13 cellular contexts compared by ENCODE assay signal in genomic region chr12:102735104-102735503, GRCh38.
DNase-seq lines count a peak whose midpoint lies in the region; ATAC-seq, FAIRE-seq and TF ChIP-seq lines count a peak whose summit lies in the region.
"Had no signal": no experiment of that assay in that cellular context is flagged by ENCODE, and none has a peak within 500 bp of the region (broad histone marks: within the 10 kb centered on the region; RNA-seq: fewer than 3 reads in every experiment).

No MANE protein-coding gene starts in this region.

- intact Hi-C loops in GM12878 (cut with micrococcal nuclease; ENCODE audit: unreplicated experiment), result no loop called here

- peak in 1 of 2 experiments; percentile 64; a peak in 1 of 4 replicates for TF ChIP-seq EP300 in GM12878 (IDR thresholded peaks at IDR 0.05; ENCODE audit: borderline replicate concordance in 1 of 2, control insufficient read depth in 1 of 2, low read depth in 2 of 2, low read length in 2 of 2)

- RAD21 ChIA-PET in GM12878 (lab: Charles Lee; ENCODE audit: unreplicated experiment), result interaction anchor here (1.1 kb wide), 1 partner anchor 29 kb away, joined by 4 read pairs; no protein-coding TSS in a partner anchor

- H3K9me3 ChIP-seq in GM12878 (replicated peaks; ENCODE audit: control insufficient read depth, insufficient read depth, low read length), result peaks cover 5% of the 10 kb centered on the region; the same call in 2 of the 3 replicates
- H3K9me3 ChIP-seq: sigmoid colon had no signal

- in situ Hi-C loops in GM12878 (cut with MboI) (loop anchor here (10.0 kb wide), 1 partner anchor 800 kb away; no protein-coding TSS in a partner anchor), GM13977 (cut with MboI; ENCODE audit: low pct_unique_long_range_greater_than_20kb, low sequenced_read_pairs, unreplicated experiment) (loop anchor here (25.0 kb wide), 2 partner anchors 798 to 973 kb away; no protein-coding TSS in a partner anchor)

- 6% methylated on average over 3 of the region's 3 CpGs for WGBS in GM12878 (ENCODE audit: insufficient coverage, insufficient replicate concordance, low lambda C conversion rate, missing lambda C conversion rate)

- peak overlapping the region; percentile 91 for H2AFZ ChIP-seq in GM12878 (ENCODE audit: control insufficient read depth, low read depth, low read length)

- POLR2A ChIA-PET in GM12878 (lab: Charles Lee), result interaction anchor here (1.0 kb wide), 1 partner anchor 13 kb away, joined by 4 read pairs; no protein-coding TSS in a partner anchor

- H3K36me3 ChIP-seq in GM12878 (ENCODE audit: control insufficient read depth in 2 of 2, insufficient read depth in 2 of 2, low read length in 1 of 2), result no peaks in the 10 kb centered on the region; a peak in 1 of 4 replicates
- H3K36me3 ChIP-seq: sigmoid colon had no signal

- H4K20me1 ChIP-seq in GM12878 (ENCODE audit: control insufficient read depth, insufficient read depth), result no peaks in the 10 kb centered on the region

- no peak for TF ChIP-seq POLR2A in GM12878 (IDR thresholded peaks at IDR 0.05; ENCODE audit: low read depth, low read length)

- no peaks in the 10 kb centered on the region for H3K79me2 ChIP-seq in GM12878 (ENCODE audit: control insufficient read depth, insufficient read depth, low read length)

- peaks cover 2% of the 10 kb centered on the region for H3K4me1 ChIP-seq in GM12878 (ENCODE audit: control insufficient read depth, insufficient read depth, low read length)
- H3K4me1 ChIP-seq: sigmoid colon had no signal

- H3K4me2 ChIP-seq in GM12878 (ENCODE audit: control insufficient read depth, insufficient read depth), result peak overlapping the region; percentile 45

- peak overlapping the region; percentile 63 for H3K27ac ChIP-seq in GM12878 (ENCODE audit: control insufficient read depth, insufficient read depth)
- H3K27ac ChIP-seq: sigmoid colon had no signal

- no peak for TF ChIP-seq CTCF in GM12878 (IDR thresholded peaks at IDR 0.05 in 2 of 3, conservative IDR thresholded peaks at IDR 0.05 in 1 of 3; ENCODE audit: control insufficient read depth in 2 of 3, extremely low read depth in 1 of 3, insufficient read depth in 1 of 3, low read depth in 3 of 3, low read length in 3 of 3)
- no peak for TF ChIP-seq CTCF in GM13977 (IDR thresholded peaks at IDR 0.05; ENCODE audit: extremely low read depth, insufficient read depth, missing control alignments)

- H3K27me3 ChIP-seq in GM12878 (replicated peaks in 1 of 2; ENCODE audit: control insufficient read depth in 2 of 2, insufficient read depth in 2 of 2, low read length in 1 of 2), result no peaks in the 10 kb centered on the region
- H3K27me3 ChIP-seq: sigmoid colon had no signal

- TF ChIP-seq RAD21 in GM12878 (IDR thresholded peaks at IDR 0.05; ENCODE audit: insufficient read depth, low read depth, low read length), result no peak

- H3K9ac ChIP-seq in GM12878 (ENCODE audit: control insufficient read depth, insufficient read depth, low read length), result no peak overlapping the region

- FAIRE-seq in GM12878 (lab: Jason Lieb, UNC), result peak; percentile 44
- FAIRE-seq: bronchial epithelial cell had no signal

- CTCF ChIA-PET in GM12878 (lab: Yijun Ruan, JAX), result interaction anchor here (1.5 to 2.0 kb wide), 2 partner anchors 73 to 794 kb away, joined by 4 to 5 read pairs; no protein-coding TSS in a partner anchor

- no TSS peak for BruUV-seq in GM12878 (replicated peaks; lab: Mats Ljungman, UMichigan)

- H3K4me3 ChIP-seq in GM12878, result no peak overlapping the region
- H3K4me3 ChIP-seq: lung, sigmoid colon had no signal

- SMC1A ChIA-PET in GM12878 (lab: Charles Lee; ENCODE audit: uncharacterized antibody, unreplicated experiment), result interaction anchor here (1.1 kb wide), 1 partner anchor 10 kb away, joined by 4 read pairs; no protein-coding TSS in a partner anchor

- DNase-seq in GM12878 (ENCODE audit: low read depth, low spot score), result peak; percentile 75
- no peak for DNase-seq in CD1c-positive myeloid dendritic cell (ENCODE audit: extremely low spot score)
- DNase-seq in retina, result no peak
- no peak for DNase-seq in GM13977 (ENCODE audit: low spot score)
- DNase-seq in HCEC 1CT, result no peak
- DNase-seq: DMS153, sigmoid colon had no signal

- ATAC-seq in GM18520 (IDR thresholded peaks at IDR 0.05; ENCODE audit: unreplicated experiment), result peak; percentile 89
- ATAC-seq in GM21515 (IDR thresholded peaks at IDR 0.05; ENCODE audit: unreplicated experiment), result peak; percentile 93
- peak; percentile 92 for ATAC-seq in HG03139 (IDR thresholded peaks at IDR 0.05; ENCODE audit: unreplicated experiment)
- peak; percentile 99 for ATAC-seq in GM12878
- ATAC-seq: SK-N-SH treated with all-trans-retinoic acid at 6 μM for 48 hours had no signal

TF ChIP-seq in GM12878, 131 proteins besides CTCF, POLR2A, EP300 and RAD21 (continues in another document):
- TF ChIP-seq HCFC1 (IDR thresholded peaks at IDR 0.05; ENCODE audit: low read length) (no peak), TCF3 (IDR thresholded peaks at IDR 0.05; ENCODE audit: borderline replicate concordance, insufficient read depth, low read depth, low read length) (no peak), TAF1 (IDR thresholded peaks at IDR 0.05; ENCODE audit: borderline replicate concordance, low read depth, low read length) (0 out of 2 replicates have a peak, but pooled peaks have one; percentile 20), CBFB (IDR thresholded peaks at IDR 0.05; ENCODE audit: low read depth) (no peak), RB1 (IDR thresholded peaks at IDR 0.05; ENCODE audit: borderline replicate concordance) (no peak), POU2F2 (IDR thresholded peaks at IDR 0.05; ENCODE audit: borderline replicate concordance, low read depth, low read length) (peak; percentile 8; the same call in 1 of the 3 replicates), SMC3 (IDR thresholded peaks at IDR 0.05; ENCODE audit: borderline replicate concordance, low read length) (no peak), GABPA (IDR thresholded peaks at IDR 0.05; ENCODE audit: low read depth) (no peak), SP1 (IDR thresholded peaks at IDR 0.05; ENCODE audit: low read depth, low read length) (no peak), SMAD1 (IDR thresholded peaks at IDR 0.05; ENCODE audit: low read depth, partially characterized antibody) (no peak), SPI1 (IDR thresholded peaks at IDR 0.05; ENCODE audit: borderline replicate concordance, insufficient read depth, low read depth, low read length) (peak; percentile 76)
- TF ChIP-seq, protein P1, sequence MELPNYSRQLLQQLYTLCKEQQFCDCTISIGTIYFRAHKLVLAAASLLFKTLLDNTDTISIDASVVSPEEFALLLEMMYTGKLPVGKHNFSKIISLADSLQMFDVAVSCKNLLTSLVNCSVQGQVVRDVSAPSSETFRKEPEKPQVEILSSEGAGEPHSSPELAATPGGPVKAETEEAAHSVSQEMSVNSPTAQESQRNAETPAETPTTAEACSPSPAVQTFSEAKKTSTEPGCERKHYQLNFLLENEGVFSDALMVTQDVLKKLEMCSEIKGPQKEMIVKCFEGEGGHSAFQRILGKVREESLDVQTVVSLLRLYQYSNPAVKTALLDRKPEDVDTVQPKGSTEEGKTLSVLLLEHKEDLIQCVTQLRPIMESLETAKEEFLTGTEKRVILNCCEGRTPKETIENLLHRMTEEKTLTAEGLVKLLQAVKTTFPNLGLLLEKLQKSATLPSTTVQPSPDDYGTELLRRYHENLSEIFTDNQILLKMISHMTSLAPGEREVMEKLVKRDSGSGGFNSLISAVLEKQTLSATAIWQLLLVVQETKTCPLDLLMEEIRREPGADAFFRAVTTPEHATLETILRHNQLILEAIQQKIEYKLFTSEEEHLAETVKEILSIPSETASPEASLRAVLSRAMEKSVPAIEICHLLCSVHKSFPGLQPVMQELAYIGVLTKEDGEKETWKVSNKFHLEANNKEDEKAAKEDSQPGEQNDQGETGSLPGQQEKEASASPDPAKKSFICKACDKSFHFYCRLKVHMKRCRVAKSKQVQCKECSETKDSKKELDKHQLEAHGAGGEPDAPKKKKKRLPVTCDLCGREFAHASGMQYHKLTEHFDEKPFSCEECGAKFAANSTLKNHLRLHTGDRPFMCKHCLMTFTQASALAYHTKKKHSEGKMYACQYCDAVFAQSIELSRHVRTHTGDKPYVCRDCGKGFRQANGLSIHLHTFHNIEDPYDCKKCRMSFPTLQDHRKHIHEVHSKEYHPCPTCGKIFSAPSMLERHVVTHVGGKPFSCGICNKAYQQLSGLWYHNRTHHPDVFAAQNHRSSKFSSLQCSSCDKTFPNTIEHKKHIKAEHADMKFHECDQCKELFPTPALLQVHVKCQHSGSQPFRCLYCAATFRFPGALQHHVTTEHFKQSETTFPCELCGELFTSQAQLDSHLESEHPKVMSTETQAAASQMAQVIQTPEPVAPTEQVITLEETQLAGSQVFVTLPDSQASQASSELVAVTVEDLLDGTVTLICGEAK (IDR thresholded peaks at IDR 0.05; ENCODE audit: borderline replicate concordance), result no peak; the same call in 1 of the 2 replicates
- TF ChIP-seq, protein P2, sequence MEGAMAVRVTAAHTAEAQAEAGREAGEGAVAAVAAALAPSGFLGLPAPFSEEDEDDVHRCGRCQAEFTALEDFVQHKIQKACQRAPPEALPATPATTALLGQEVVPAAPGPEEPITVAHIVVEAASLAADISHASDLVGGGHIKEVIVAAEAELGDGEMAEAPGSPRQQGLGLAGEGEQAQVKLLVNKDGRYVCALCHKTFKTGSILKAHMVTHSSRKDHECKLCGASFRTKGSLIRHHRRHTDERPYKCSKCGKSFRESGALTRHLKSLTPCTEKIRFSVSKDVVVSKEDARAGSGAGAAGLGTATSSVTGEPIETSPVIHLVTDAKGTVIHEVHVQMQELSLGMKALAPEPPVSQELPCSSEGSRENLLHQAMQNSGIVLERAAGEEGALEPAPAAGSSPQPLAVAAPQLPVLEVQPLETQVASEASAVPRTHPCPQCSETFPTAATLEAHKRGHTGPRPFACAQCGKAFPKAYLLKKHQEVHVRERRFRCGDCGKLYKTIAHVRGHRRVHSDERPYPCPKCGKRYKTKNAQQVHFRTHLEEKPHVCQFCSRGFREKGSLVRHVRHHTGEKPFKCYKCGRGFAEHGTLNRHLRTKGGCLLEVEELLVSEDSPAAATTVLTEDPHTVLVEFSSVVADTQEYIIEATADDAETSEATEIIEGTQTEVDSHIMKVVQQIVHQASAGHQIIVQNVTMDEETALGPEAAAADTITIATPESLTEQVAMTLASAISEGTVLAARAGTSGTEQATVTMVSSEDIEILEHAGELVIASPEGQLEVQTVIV (IDR thresholded peaks at IDR 0.05; ENCODE audit: borderline replicate concordance, partially characterized antibody), result no peak
